ENCODE assay signal across 11 cellular contexts in the genomic region with DNA sequence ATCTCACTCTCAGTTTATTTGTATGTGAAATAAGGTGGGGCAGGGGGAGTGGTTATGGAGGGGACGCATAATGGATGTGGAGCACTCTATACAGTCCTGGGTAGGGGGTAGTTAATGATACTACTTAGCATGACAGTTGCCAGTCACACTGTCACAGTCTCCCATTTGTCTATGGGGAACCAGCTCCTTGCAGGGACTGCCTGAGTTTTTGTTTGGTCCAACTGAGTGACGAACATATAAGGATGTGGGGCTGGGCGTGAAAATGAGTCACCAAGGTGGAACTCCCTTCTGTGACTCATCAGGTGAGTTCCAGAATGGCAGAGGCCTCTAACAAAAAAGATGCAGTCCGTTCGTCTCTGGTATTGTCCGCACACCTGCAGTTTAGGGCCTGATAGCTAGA.
DNase-seq lines count a peak whose midpoint lies in the region; ATAC-seq and TF ChIP-seq lines count a peak whose summit lies in the region.
"Had no signal": no experiment of that assay in that cellular context is flagged by ENCODE, and none has a peak within 500 bp of the region (broad histone marks: within the 10 kb centered on the region; RNA-seq: fewer than 3 reads in every experiment).

No MANE protein-coding gene starts in this region.

- H3K4me2 ChIP-seq in hepatocyte: no peak overlapping the region
- H3K4me2 ChIP-seq: BLaER1 had no signal

- H3K27ac ChIP-seq in hepatocyte: peak overlapping the region; percentile 41
- H3K27ac ChIP-seq: BLaER1, upper lobe of left lung had no signal

- H3K4me1 ChIP-seq in hepatocyte (ENCODE audit: insufficient read depth): peaks cover 5% of the 10 kb centered on the region
- H3K4me1 ChIP-seq: upper lobe of left lung had no signal

- no peaks in the 10 kb centered on the region for H3K79me2 ChIP-seq in hepatocyte

- H3K4me3 ChIP-seq in hepatocyte: no peak overlapping the region
- H3K4me3 ChIP-seq: BLaER1, upper lobe of left lung had no signal

- H3K27ac Mint-ChIP-seq in stimulated activated naive CD8-positive, alpha-beta T cell treated with anti-CD3 and anti-CD28 coated beads, Interleukin-15, amount 100 ng/mL, for 72 hours: peak overlapping the region in 1 of 2 donors; percentile 12
- H3K27ac Mint-ChIP-seq: activated naive CD8-positive, alpha-beta T cell had no signal

- no peaks in the 10 kb centered on the region for H3K36me3 ChIP-seq in hepatocyte (replicated peaks; ENCODE audit: insufficient read depth, low read depth)
- H3K36me3 ChIP-seq: BLaER1 had no signal

- no peaks in the 10 kb centered on the region for H3K9me3 Mint-ChIP-seq in stimulated activated naive CD8-positive, alpha-beta T cell treated with anti-CD3 and anti-CD28 coated beads, Interleukin-15, amount 100 ng/mL, for 72 hours

- peak; percentile 95 for ATAC-seq in stimulated activated naive CD8-positive, alpha-beta T cell treated with anti-CD3 and anti-CD28 coated beads, Interleukin-15, amount 100 ng/mL, for 72 hours

- peaks cover 33% of the 10 kb centered on the region for H3K4me1 Mint-ChIP-seq in stimulated activated naive CD8-positive, alpha-beta T cell treated with anti-CD3 and anti-CD28 coated beads, Interleukin-15, amount 100 ng/mL, for 72 hours

- no peak overlapping the region for H3K4me3 Mint-ChIP-seq in stimulated activated naive CD8-positive, alpha-beta T cell treated with anti-CD3 and anti-CD28 coated beads, Interleukin-15, amount 100 ng/mL, for 72 hours
- H3K4me3 Mint-ChIP-seq: activated naive CD8-positive, alpha-beta T cell had no signal

- H3K9me2 ChIP-seq in hepatocyte (replicated peaks; ENCODE audit: insufficient read depth): no peaks in the 10 kb centered on the region

- 53% methylated on average over 6 of the region's 6 CpGs for WGBS in hepatocyte (ENCODE audit: low lambda C conversion rate, missing lambda C conversion rate)

- no peak overlapping the region for H2AFZ ChIP-seq in hepatocyte

- TF ChIP-seq CTCF in hepatocyte (IDR thresholded peaks at IDR 0.05; ENCODE audit: poor library complexity): no peak

- H4K20me1 ChIP-seq in hepatocyte (ENCODE audit: insufficient read depth, poor library complexity, severe bottlenecking): no peaks in the 10 kb centered on the region
- H4K20me1 ChIP-seq: BLaER1 had no signal

- no peaks in the 10 kb centered on the region for H3K9me3 ChIP-seq in hepatocyte (ENCODE audit: low read depth)
- H3K9me3 ChIP-seq: BLaER1, upper lobe of left lung had no signal

- no peaks in the 10 kb centered on the region for H3K27me3 ChIP-seq in hepatocyte
- H3K27me3 ChIP-seq: BLaER1, upper lobe of left lung had no signal

- no peaks in the 10 kb centered on the region for H3K27me3 Mint-ChIP-seq in stimulated activated naive CD8-positive, alpha-beta T cell treated with anti-CD3 and anti-CD28 coated beads, Interleukin-15, amount 100 ng/mL, for 72 hours
- H3K27me3 Mint-ChIP-seq: activated naive CD8-positive, alpha-beta T cell had no signal

- DNase-seq in activated T-cell treated with anti-CD3 and anti-CD28 coated beads for 24 hours (ENCODE audit: low read depth): peak; percentile 22
- no peak for DNase-seq in activated T-cell treated with anti-CD3 and anti-CD28 coated beads, Interleukin-2, amount 50 U/mL, for 1 hour
- peak; percentile 97 for DNase-seq in SW480 (ENCODE audit: low spot score)
- peak; percentile 75 for DNase-seq in hepatocyte (ENCODE audit: low spot score)
- peak; percentile 44 to 75 for DNase-seq in stimulated activated naive CD8-positive, alpha-beta T cell treated with anti-CD3 and anti-CD28 coated beads, Interleukin-15, amount 100 ng/mL, for 72 hours
- no peak for DNase-seq in NCI-H524 (lab: John Stamatoyannopoulos, UW)
- no peak for DNase-seq in NCI-H1092 treated with DMSO at 0.1 percent for 48 hours (lab: John Stamatoyannopoulos, UW)
- DNase-seq in SKM-1 treated with dmso at 0.1 percent for 144 hours (lab: John Stamatoyannopoulos, UW; ENCODE audit: unreplicated experiment): no peak
- DNase-seq: upper lobe of left lung had no signal

Comparison
In these comparisons a context has a peak if more than half of its experiments do, and no peak if none do; other contexts are left out.
1. DNase-seq: peak in activated T-cell treated with anti-CD3 and anti-CD28 coated beads for 24 hours (single experiment), SW480 (single experiment), hepatocyte (single experiment) and stimulated activated naive CD8-positive, alpha-beta T cell treated with anti-CD3 and anti-CD28 coated beads, Interleukin-15, amount 100 ng/mL, for 72 hours (2 of 2); none in activated T-cell treated with anti-CD3 and anti-CD28 coated beads, Interleukin-2, amount 50 U/mL, for 1 hour (single experiment), NCI-H524 (0 of 2), NCI-H1092 treated with DMSO at 0.1 percent for 48 hours (single experiment) and SKM-1 treated with dmso at 0.1 percent for 144 hours (single experiment).